Comparison of ENCODE assay signal across 2 cellular contexts in genomic region chr9:96408409-96409280, GRCh38.
TF ChIP-seq lines count a peak whose summit lies in the region.

No MANE protein-coding gene starts in this region.

TF ChIP-seq in H1, 55 proteins besides CTCF, POLR2A, EP300 and RAD21:
- TF ChIP-seq ATF3 (IDR thresholded peaks at IDR 0.05; ENCODE audit: insufficient read depth, low read depth, low read length) = no peak
- TF ChIP-seq SIRT6 (IDR thresholded peaks at IDR 0.05; ENCODE audit: low read length) = no peak
- no peak for TF ChIP-seq CEBPB (IDR thresholded peaks at IDR 0.05; ENCODE audit: low read depth, low read length)
- no peak for TF ChIP-seq POU5F1 (IDR thresholded peaks at IDR 0.05; ENCODE audit: low read depth, low read length)
- TF ChIP-seq JUND (IDR thresholded peaks at IDR 0.05; ENCODE audit: low read length) = no peak
- TF ChIP-seq ASH2L (IDR thresholded peaks at IDR 0.05; ENCODE audit: low read length) = no peak

TF ChIP-seq in HEK293T, 16 proteins besides CTCF, POLR2A, EP300 and RAD21:
- no peak for TF ChIP-seq FOXK2 (IDR thresholded peaks at IDR 0.05)
